In genomic region chr20:8616792-8617191, GRCh38 we compare ENCODE assay signal across 19 cellular contexts.
A peak's percentile ranks its signal among the peaks of the same experiment; 100 is the strongest.
DNase-seq lines count a peak whose midpoint lies in the region; ATAC-seq and TF ChIP-seq lines count a peak whose summit lies in the region.
"Had no signal": no experiment of that assay in that cellular context is flagged by ENCODE, and none has a peak within 500 bp of the region (broad histone marks: within the 10 kb centered on the region; RNA-seq: fewer than 3 reads in every experiment).

No MANE protein-coding gene starts in this region.

- no peak for ATAC-seq in GM18907 (IDR thresholded peaks at IDR 0.05; ENCODE audit: unreplicated experiment)
- ATAC-seq: pancreas had no signal

- no peak overlapping the region for H3K4me3 ChIP-seq in fibroblast of mammary gland (ENCODE audit: control insufficient read depth, low read depth, low read length)
- H3K4me3 ChIP-seq: colonic mucosa, pancreas, sigmoid colon, tibial artery had no signal

- in situ Hi-C loops in G401 (cut with HindIII; ENCODE audit: low sequenced_read_pairs): no loop called here

- DNase-seq in G401 (ENCODE audit: low spot score) (peak; percentile 13), NCI-H69 (lab: John Stamatoyannopoulos, UW) (peak; percentile 59), fibroblast of mammary gland (ENCODE audit: low read depth) (peak; percentile 49), middle frontal gyrus (ENCODE audit: extremely low spot score, low spot score) (peak; percentile 32), NCI-H510A treated with DMSO at 0.1 percent for 48 hours (lab: John Stamatoyannopoulos, UW) (no peak), NCI-H510A (lab: John Stamatoyannopoulos, UW) (no peak)
- DNase-seq: activated CD4-positive, alpha-beta T cell treated with anti-CD3 and anti-CD28 coated beads for 1 hour; BE2C; colonic mucosa; COR-L47; EL; Kasumi-1; midbrain; NCI-H1930; pancreas; sigmoid colon; stimulated activated naive CD4-positive, alpha-beta T cell; tibial artery had no signal

- no peak for TF ChIP-seq CTCF in fibroblast of mammary gland (conservative IDR thresholded peaks at IDR 0.05; ENCODE audit: control insufficient read depth, insufficient read depth, low read depth, low read length)

Comparison
In these comparisons a context has a peak if more than half of its experiments do, and no peak if none do; other contexts are left out.
1. DNase-seq: peak in G401 (single experiment), NCI-H69 (single experiment), fibroblast of mammary gland (single experiment) and middle frontal gyrus (single experiment); none in NCI-H510A treated with DMSO at 0.1 percent for 48 hours (single experiment) and NCI-H510A (single experiment).